16 cellular contexts compared by ENCODE assay signal in genomic region chr15:80081390-80081789, GRCh38. TPM values are rescaled to one million over a fixed set of nuclear protein-coding genes. Genes with fewer than 3 reads are reported as not detected.
DNase-seq lines count a peak whose midpoint lies in the region; ATAC-seq and TF ChIP-seq lines count a peak whose summit lies in the region.
"Had no signal": no experiment of that assay in that cellular context is flagged by ENCODE, and none has a peak within 500 bp of the region (broad histone marks: within the 10 kb centered on the region; RNA-seq: fewer than 3 reads in every experiment).

No MANE protein-coding gene starts in this region.

- no peaks in the 10 kb centered on the region for H3K27me3 Mint-ChIP-seq in activated CD8-positive, alpha-beta T cell treated with anti-CD3 and anti-CD28 coated beads for 36 hours
- no peaks in the 10 kb centered on the region for H3K27me3 Mint-ChIP-seq in activated CD8-positive, alpha-beta T cell treated with anti-CD3 and anti-CD28 coated beads, Interleukin-2, amount 10 ng/mL, durations not matched to agents 7 days and 5 days (ENCODE audit: low read depth)
- H3K27me3 Mint-ChIP-seq in activated B cell treated with CpG ODN at 0.5 μM for 24 hours: no peaks in the 10 kb centered on the region
- no peaks in the 10 kb centered on the region for H3K27me3 Mint-ChIP-seq in stimulated activated naive B cell treated with anti-CD40 and anti-IgM and Interleukin-4, amounts not matched to agents 10 μg/mL and 1 μg/mL and 100 μg/mL, for 72 hours
- H3K27me3 Mint-ChIP-seq: brain had no signal

- H3K36me3 Mint-ChIP-seq in activated CD8-positive, alpha-beta T cell treated with anti-CD3 and anti-CD28 coated beads for 36 hours (ENCODE audit: low read depth): peaks cover 11% of the 10 kb centered on the region
- peaks cover 15% of the 10 kb centered on the region for H3K36me3 Mint-ChIP-seq in activated CD8-positive, alpha-beta T cell treated with anti-CD3 and anti-CD28 coated beads, Interleukin-2, amount 10 ng/mL, durations not matched to agents 7 days and 5 days (ENCODE audit: low read depth)
- H3K36me3 Mint-ChIP-seq in activated B cell treated with CpG ODN at 0.5 μM for 24 hours (ENCODE audit: low read depth): peaks cover 25% of the 10 kb centered on the region
- peaks cover 25 to 28% of the 10 kb centered on the region in 2 donors for H3K36me3 Mint-ChIP-seq in stimulated activated naive B cell treated with anti-CD40 and anti-IgM and Interleukin-4, amounts not matched to agents 10 μg/mL and 1 μg/mL and 100 μg/mL, for 72 hours

- CTCF ChIA-PET in activated CD8-positive, alpha-beta T cell treated with anti-CD3 and anti-CD28 coated beads for 36 hours (lab: Charles Lee): interaction anchor here (1.4 kb wide), 1 partner anchor 10 kb away, joined by 6 read pairs; no protein-coding TSS in a partner anchor
- CTCF ChIA-PET in activated CD8-positive, alpha-beta T cell treated with anti-CD3 and anti-CD28 coated beads, Interleukin-2, amount 10 ng/mL, durations not matched to agents 7 days and 5 days (lab: Charles Lee): interaction anchor here (0.7 to 2.1 kb wide), 3 partner anchors 10 to 231 kb away, joined by 3 to 11 read pairs (median 3); no protein-coding TSS in a partner anchor
- CTCF ChIA-PET in activated B cell treated with CpG ODN at 0.5 μM for 24 hours (lab: Charles Lee): interaction anchor here (0.8 kb wide), 1 partner anchor 232 kb away, joined by 3 read pairs; no protein-coding TSS in a partner anchor

- ATAC-seq in activated CD8-positive, alpha-beta T cell treated with anti-CD3 and anti-CD28 coated beads for 36 hours: peak; percentile 56
- no peak for ATAC-seq in activated CD8-positive, alpha-beta T cell treated with anti-CD3 and anti-CD28 coated beads, Interleukin-2, amount 10 ng/mL, durations not matched to agents 7 days and 5 days
- ATAC-seq in activated B cell treated with CpG ODN at 0.5 μM for 24 hours (ENCODE audit: low read depth) (peak; percentile 96), GM19463 (IDR thresholded peaks at IDR 0.05; ENCODE audit: unreplicated experiment) (no peak), HG03095 (IDR thresholded peaks at IDR 0.05; ENCODE audit: unreplicated experiment) (no peak)
- peak; percentile 94 to 98 for ATAC-seq in stimulated activated naive B cell treated with anti-CD40 and anti-IgM and Interleukin-4, amounts not matched to agents 10 μg/mL and 1 μg/mL and 100 μg/mL, for 72 hours (replicated peaks)

- peaks cover 38% of the 10 kb centered on the region for H3K4me1 Mint-ChIP-seq in activated CD8-positive, alpha-beta T cell treated with anti-CD3 and anti-CD28 coated beads for 36 hours (ENCODE audit: low read depth)
- peaks cover 6% of the 10 kb centered on the region for H3K4me1 Mint-ChIP-seq in activated CD8-positive, alpha-beta T cell treated with anti-CD3 and anti-CD28 coated beads, Interleukin-2, amount 10 ng/mL, durations not matched to agents 7 days and 5 days (ENCODE audit: low read depth)
- peaks cover 53% of the 10 kb centered on the region for H3K4me1 Mint-ChIP-seq in activated B cell treated with CpG ODN at 0.5 μM for 24 hours
- H3K4me1 Mint-ChIP-seq in stimulated activated naive B cell treated with anti-CD40 and anti-IgM and Interleukin-4, amounts not matched to agents 10 μg/mL and 1 μg/mL and 100 μg/mL, for 72 hours: peaks cover 21 to 28% of the 10 kb centered on the region in 2 donors

- no peak overlapping the region for H3K27ac Mint-ChIP-seq in activated CD8-positive, alpha-beta T cell treated with anti-CD3 and anti-CD28 coated beads for 36 hours
- no peak overlapping the region for H3K27ac Mint-ChIP-seq in activated CD8-positive, alpha-beta T cell treated with anti-CD3 and anti-CD28 coated beads, Interleukin-2, amount 10 ng/mL, durations not matched to agents 7 days and 5 days
- peak overlapping the region; percentile 16 for H3K27ac Mint-ChIP-seq in activated B cell treated with CpG ODN at 0.5 μM for 24 hours
- H3K27ac Mint-ChIP-seq in stimulated activated naive B cell treated with anti-CD40 and anti-IgM and Interleukin-4, amounts not matched to agents 10 μg/mL and 1 μg/mL and 100 μg/mL, for 72 hours: peak overlapping the region; percentile 33
- H3K27ac Mint-ChIP-seq: brain had no signal

- POLR2A ChIA-PET in activated CD8-positive, alpha-beta T cell treated with anti-CD3 and anti-CD28 coated beads for 36 hours (lab: Charles Lee): no interaction called here
- POLR2A ChIA-PET in activated CD8-positive, alpha-beta T cell treated with anti-CD3 and anti-CD28 coated beads, Interleukin-2, amount 10 ng/mL, durations not matched to agents 7 days and 5 days (lab: Charles Lee): no interaction called here
- POLR2A ChIA-PET in activated B cell treated with CpG ODN at 0.5 μM for 24 hours (lab: Charles Lee): interaction anchor here (0.6 to 1.9 kb wide), 7 partner anchors 8 to 71 kb away, joined by 3 to 11 read pairs (median 3); partner anchors contain the start of gene ZFAND6

- TF ChIP-seq CTCF in activated CD8-positive, alpha-beta T cell treated with anti-CD3 and anti-CD28 coated beads for 36 hours (IDR thresholded peaks at IDR 0.05): no peak
- no peak for TF ChIP-seq CTCF in activated B cell treated with CpG ODN at 0.5 μM for 24 hours (IDR thresholded peaks at IDR 0.05)

- intact Hi-C loops in activated CD8-positive, alpha-beta T cell treated with anti-CD3 and anti-CD28 coated beads for 36 hours (cut with micrococcal nuclease): no loop called here
- intact Hi-C loops in activated B cell treated with CpG ODN at 0.5 μM for 24 hours (cut with micrococcal nuclease): no loop called here

- no peaks in the 10 kb centered on the region for H3K9me3 Mint-ChIP-seq in activated CD8-positive, alpha-beta T cell treated with anti-CD3 and anti-CD28 coated beads for 36 hours
- no peaks in the 10 kb centered on the region for H3K9me3 Mint-ChIP-seq in activated CD8-positive, alpha-beta T cell treated with anti-CD3 and anti-CD28 coated beads, Interleukin-2, amount 10 ng/mL, durations not matched to agents 7 days and 5 days (ENCODE audit: insufficient read depth)
- H3K9me3 Mint-ChIP-seq in activated B cell treated with CpG ODN at 0.5 μM for 24 hours: no peaks in the 10 kb centered on the region
- H3K9me3 Mint-ChIP-seq in stimulated activated naive B cell treated with anti-CD40 and anti-IgM and Interleukin-4, amounts not matched to agents 10 μg/mL and 1 μg/mL and 100 μg/mL, for 72 hours: peaks cover 0 to 3% of the 10 kb centered on the region in 2 donors
- H3K9me3 Mint-ChIP-seq: brain, H9 had no signal

- H3K4me3 Mint-ChIP-seq in activated CD8-positive, alpha-beta T cell treated with anti-CD3 and anti-CD28 coated beads for 36 hours: no peak overlapping the region
- H3K4me3 Mint-ChIP-seq in activated CD8-positive, alpha-beta T cell treated with anti-CD3 and anti-CD28 coated beads, Interleukin-2, amount 10 ng/mL, durations not matched to agents 7 days and 5 days: no peak overlapping the region
- H3K4me3 Mint-ChIP-seq in activated B cell treated with CpG ODN at 0.5 μM for 24 hours: no peak overlapping the region
- no peak overlapping the region for H3K4me3 Mint-ChIP-seq in stimulated activated naive B cell treated with anti-CD40 and anti-IgM and Interleukin-4, amounts not matched to agents 10 μg/mL and 1 μg/mL and 100 μg/mL, for 72 hours
- H3K4me3 Mint-ChIP-seq: brain, H9 had no signal

- DNase-seq in activated CD8-positive, alpha-beta T cell treated with anti-CD3 and anti-CD28 coated beads for 36 hours: peak; percentile 5
- DNase-seq in activated CD8-positive, alpha-beta T cell treated with anti-CD3 and anti-CD28 coated beads, Interleukin-2, amount 10 ng/mL, durations not matched to agents 7 days and 5 days: no peak
- peak; percentile 37 for DNase-seq in NAMALWA (ENCODE audit: low spot score)
- no peak for DNase-seq in activated B cell treated with CpG ODN at 0.5 μM for 24 hours
- DNase-seq in stimulated activated naive B cell treated with anti-CD40 and anti-IgM and Interleukin-4, amounts not matched to agents 10 μg/mL and 1 μg/mL and 100 μg/mL, for 72 hours: no peak
- no peak for DNase-seq in NCI-H1694 (lab: John Stamatoyannopoulos, UW)
- DNase-seq: Calu3; effector CD4-positive, alpha-beta T cell; H9; mesenchymal stem cell; NCI-H1048; NCI-H2171 treated with DMSO at 0.1 percent for 48 hours; nucleus accumbens had no signal

RNA-seq across cellular contexts. Expression of gene ZFAND6, which starts 21.9 kb away (rescaled TPM):
- 10 to 100 TPM; 29.6 to 30.7 TPM for total RNA-seq in activated CD8-positive, alpha-beta T cell treated with anti-CD3 and anti-CD28 coated beads for 36 hours
- total RNA-seq in activated CD8-positive, alpha-beta T cell treated with anti-CD3 and anti-CD28 coated beads, Interleukin-2, amount 10 ng/mL, durations not matched to agents 7 days and 5 days: 10 to 100 TPM; 49.9 to 53.1 TPM
- total RNA-seq in activated B cell treated with CpG ODN at 0.5 μM for 24 hours: 95.5 and 101 TPM in 2 replicates

Comparison
In these comparisons a context has a peak if more than half of its experiments do, and no peak if none do; other contexts are left out.
1. ATAC-seq: peak in activated CD8-positive, alpha-beta T cell treated with anti-CD3 and anti-CD28 coated beads for 36 hours (single experiment), activated B cell treated with CpG ODN at 0.5 μM for 24 hours (single experiment) and stimulated activated naive B cell treated with anti-CD40 and anti-IgM and Interleukin-4, amounts not matched to agents 10 μg/mL and 1 μg/mL and 100 μg/mL, for 72 hours (2 of 2); none in activated CD8-positive, alpha-beta T cell treated with anti-CD3 and anti-CD28 coated beads, Interleukin-2, amount 10 ng/mL, durations not matched to agents 7 days and 5 days (single experiment), GM19463 (single experiment) and HG03095 (single experiment).
2. DNase-seq: peak in activated CD8-positive, alpha-beta T cell treated with anti-CD3 and anti-CD28 coated beads for 36 hours (single experiment) and NAMALWA (single experiment); none in activated CD8-positive, alpha-beta T cell treated with anti-CD3 and anti-CD28 coated beads, Interleukin-2, amount 10 ng/mL, durations not matched to agents 7 days and 5 days (single experiment), activated B cell treated with CpG ODN at 0.5 μM for 24 hours (single experiment), stimulated activated naive B cell treated with anti-CD40 and anti-IgM and Interleukin-4, amounts not matched to agents 10 μg/mL and 1 μg/mL and 100 μg/mL, for 72 hours (single experiment) and NCI-H1694 (single experiment).
3. H3K27ac Mint-ChIP-seq: peak in activated B cell treated with CpG ODN at 0.5 μM for 24 hours (single experiment) and stimulated activated naive B cell treated with anti-CD40 and anti-IgM and Interleukin-4, amounts not matched to agents 10 μg/mL and 1 μg/mL and 100 μg/mL, for 72 hours (single experiment); none in activated CD8-positive, alpha-beta T cell treated with anti-CD3 and anti-CD28 coated beads for 36 hours (single experiment) and activated CD8-positive, alpha-beta T cell treated with anti-CD3 and anti-CD28 coated beads, Interleukin-2, amount 10 ng/mL, durations not matched to agents 7 days and 5 days (single experiment).